Comparison of ENCODE assay signal across 14 cellular contexts in genomic region chr1:226722240-226722900, GRCh38. TPM values are rescaled to one million over a fixed set of nuclear protein-coding genes. Genes with fewer than 3 reads are reported as not detected.
A peak's percentile ranks its signal among the peaks of the same experiment; 100 is the strongest.
DNase-seq lines count a peak whose midpoint lies in the region; ATAC-seq and TF ChIP-seq lines count a peak whose summit lies in the region.
"Had no signal": no experiment of that assay in that cellular context is flagged by ENCODE, and none has a peak within 500 bp of the region (broad histone marks: within the 10 kb centered on the region; RNA-seq: fewer than 3 reads in every experiment).

No MANE protein-coding gene starts in this region.

- H3K27me3 Mint-ChIP-seq in T-helper 1 cell treated with Interleukin-12 subunit alpha and Interleukin-12 subunit beta and Interleukin-4 antibody, amounts not matched to agents 30 μg/mL and 1 μg/mL, for 36 hours (ENCODE audit: low read depth) = no peaks in the 10 kb centered on the region
- no peaks in the 10 kb centered on the region for H3K27me3 Mint-ChIP-seq in dendritic cell treated with granulocyte-macrophage colony-stimulating factor and Interleukin-4, amounts not matched to agents 40 ng/mL and 50 ng/mL, for 4 days

- no peak for TF ChIP-seq CTCF in heart right ventricle (IDR thresholded peaks at IDR 0.05)

- peak overlapping the region; percentile 72 for H3K27ac Mint-ChIP-seq in T-helper 1 cell treated with Interleukin-12 subunit alpha and Interleukin-12 subunit beta and Interleukin-4 antibody, amounts not matched to agents 30 μg/mL and 1 μg/mL, for 36 hours
- peak overlapping the region; percentile 34 for H3K27ac Mint-ChIP-seq in dendritic cell treated with granulocyte-macrophage colony-stimulating factor and Interleukin-4, amounts not matched to agents 40 ng/mL and 50 ng/mL, for 4 days
- H3K27ac Mint-ChIP-seq in stimulated activated effector memory CD8-positive, alpha-beta T cell treated with anti-CD3 and anti-CD28 coated beads, Interleukin-12 subunit alpha, Interleukin-12 subunit beta, amount 100 ng/mL, for 72 hours = peak overlapping the region; percentile 93

- intact Hi-C loops in dendritic cell treated with granulocyte-macrophage colony-stimulating factor and Interleukin-4, amounts not matched to agents 40 ng/mL and 50 ng/mL, for 4 days (cut with micrococcal nuclease) = no loop called here
- intact Hi-C loops in heart right ventricle (cut with DNase I) = no loop called here

- H3K9me3 ChIP-seq in heart right ventricle = no peaks in the 10 kb centered on the region
- H3K9me3 ChIP-seq: gastrocnemius medialis, prostate gland had no signal

- 81 to 91% methylated on average over 11 of the region's 11 CpGs for WGBS in heart right ventricle, 2 donors

- no peaks in the 10 kb centered on the region for H3K27me3 ChIP-seq in heart right ventricle
- H3K27me3 ChIP-seq: gastrocnemius medialis had no signal

- ATAC-seq in stimulated activated effector memory CD8-positive, alpha-beta T cell treated with anti-CD3 and anti-CD28 coated beads, Interleukin-12 subunit alpha, Interleukin-12 subunit beta, amount 100 ng/mL, for 72 hours = no peak
- ATAC-seq in heart right ventricle = no peak
- ATAC-seq: gastrocnemius medialis, left lobe of liver had no signal

- DNase-seq in T-helper 1 cell = no peak
- DNase-seq in NCI-H524 treated with DMSO at 0.1 percent for 48 hours (lab: John Stamatoyannopoulos, UW) = peak; percentile 74
- no peak for DNase-seq in stimulated activated effector memory CD8-positive, alpha-beta T cell treated with anti-CD3 and anti-CD28 coated beads, Interleukin-12 subunit alpha, Interleukin-12 subunit beta, amount 100 ng/mL, for 72 hours (ENCODE audit: low spot score in 2 of 2)
- no peak for DNase-seq in GF-D8 (lab: John Stamatoyannopoulos, UW)
- no peak for DNase-seq in stimulated activated CD4-positive, alpha-beta T cell treated with anti-CD3 and anti-CD28 coated beads, Interleukin-15, amount 100 ng/mL, for 24 hours
- DNase-seq in heart right ventricle = no peak
- DNase-seq: ACHN, gastrocnemius medialis, NCI-H774 had no signal

- peaks cover 24% of the 10 kb centered on the region for H3K36me3 Mint-ChIP-seq in T-helper 1 cell treated with Interleukin-12 subunit alpha and Interleukin-12 subunit beta and Interleukin-4 antibody, amounts not matched to agents 30 μg/mL and 1 μg/mL, for 36 hours (ENCODE audit: low read depth)
- peaks cover 48% of the 10 kb centered on the region for H3K36me3 Mint-ChIP-seq in dendritic cell treated with granulocyte-macrophage colony-stimulating factor and Interleukin-4, amounts not matched to agents 40 ng/mL and 50 ng/mL, for 4 days (ENCODE audit: low read depth)
- H3K36me3 Mint-ChIP-seq in stimulated activated effector memory CD8-positive, alpha-beta T cell treated with anti-CD3 and anti-CD28 coated beads, Interleukin-12 subunit alpha, Interleukin-12 subunit beta, amount 100 ng/mL, for 72 hours = peaks cover 83% of the 10 kb centered on the region

- no peak overlapping the region for H3K4me3 Mint-ChIP-seq in T-helper 1 cell treated with Interleukin-12 subunit alpha and Interleukin-12 subunit beta and Interleukin-4 antibody, amounts not matched to agents 30 μg/mL and 1 μg/mL, for 36 hours
- H3K4me3 Mint-ChIP-seq in dendritic cell treated with granulocyte-macrophage colony-stimulating factor and Interleukin-4, amounts not matched to agents 40 ng/mL and 50 ng/mL, for 4 days = no peak overlapping the region
- peak overlapping the region; percentile 81 for H3K4me3 Mint-ChIP-seq in stimulated activated effector memory CD8-positive, alpha-beta T cell treated with anti-CD3 and anti-CD28 coated beads, Interleukin-12 subunit alpha, Interleukin-12 subunit beta, amount 100 ng/mL, for 72 hours

- peak overlapping the region in 3 of 10 donors; percentile 10 to 65 (median 56) for H3K27ac ChIP-seq in heart right ventricle

- peaks cover 0 to 38% (median 0%) of the 10 kb centered on the region in 9 donors for H3K36me3 ChIP-seq in heart right ventricle
- H3K36me3 ChIP-seq: gastrocnemius medialis, prostate gland had no signal

- H3K4me3 ChIP-seq in heart right ventricle = no peak overlapping the region
- H3K4me3 ChIP-seq: gastrocnemius medialis, K562, prostate gland had no signal

- H3K4me1 ChIP-seq in heart right ventricle = peaks cover 16 to 83% (median 67%) of the 10 kb centered on the region in 9 donors

- H3K4me1 Mint-ChIP-seq in T-helper 1 cell treated with Interleukin-12 subunit alpha and Interleukin-12 subunit beta and Interleukin-4 antibody, amounts not matched to agents 30 μg/mL and 1 μg/mL, for 36 hours (ENCODE audit: low read depth) = peaks cover 69% of the 10 kb centered on the region
- peaks cover 73% of the 10 kb centered on the region for H3K4me1 Mint-ChIP-seq in dendritic cell treated with granulocyte-macrophage colony-stimulating factor and Interleukin-4, amounts not matched to agents 40 ng/mL and 50 ng/mL, for 4 days (ENCODE audit: low read depth)
- H3K4me1 Mint-ChIP-seq in stimulated activated effector memory CD8-positive, alpha-beta T cell treated with anti-CD3 and anti-CD28 coated beads, Interleukin-12 subunit alpha, Interleukin-12 subunit beta, amount 100 ng/mL, for 72 hours = peaks cover 76% of the 10 kb centered on the region

- H3K9me3 Mint-ChIP-seq in T-helper 1 cell treated with Interleukin-12 subunit alpha and Interleukin-12 subunit beta and Interleukin-4 antibody, amounts not matched to agents 30 μg/mL and 1 μg/mL, for 36 hours = no peaks in the 10 kb centered on the region
- H3K9me3 Mint-ChIP-seq in dendritic cell treated with granulocyte-macrophage colony-stimulating factor and Interleukin-4, amounts not matched to agents 40 ng/mL and 50 ng/mL, for 4 days = no peaks in the 10 kb centered on the region
- no peaks in the 10 kb centered on the region for H3K9me3 Mint-ChIP-seq in stimulated activated effector memory CD8-positive, alpha-beta T cell treated with anti-CD3 and anti-CD28 coated beads, Interleukin-12 subunit alpha, Interleukin-12 subunit beta, amount 100 ng/mL, for 72 hours

RNA-seq across cellular contexts. Expression of gene ITPKB, which starts 16.7 kb away (rescaled TPM):
- total RNA-seq in heart right ventricle = 10 to 100 TPM; 12.1 to 30.5 (median 16.6) TPM
- 10 to 100 TPM in 1 of 2 donors, 1 to 10 TPM in 1; 4.5 to 17.0 TPM for polyA plus RNA-seq in heart right ventricle

Comparison
In these comparisons a context has a peak if more than half of its experiments do, and no peak if none do; other contexts are left out.
1. H3K27ac Mint-ChIP-seq: peak in every context shown above with its lines; median percentile 93 in stimulated activated effector memory CD8-positive, alpha-beta T cell treated with anti-CD3 and anti-CD28 coated beads, Interleukin-12 subunit alpha, Interleukin-12 subunit beta, amount 100 ng/mL, for 72 hours; 72 in T-helper 1 cell treated with Interleukin-12 subunit alpha and Interleukin-12 subunit beta and Interleukin-4 antibody, amounts not matched to agents 30 μg/mL and 1 μg/mL, for 36 hours; 34 in dendritic cell treated with granulocyte-macrophage colony-stimulating factor and Interleukin-4, amounts not matched to agents 40 ng/mL and 50 ng/mL, for 4 days.